Comparison of ENCODE assay signal across 20 cellular contexts in genomic region chr22:48102581-48102980, GRCh38.
DNase-seq lines count a peak whose midpoint lies in the region; ATAC-seq, FAIRE-seq and TF ChIP-seq lines count a peak whose summit lies in the region.
"Had no signal": no experiment of that assay in that cellular context is flagged by ENCODE, and none has a peak within 500 bp of the region (broad histone marks: within the 10 kb centered on the region; RNA-seq: fewer than 3 reads in every experiment).

No MANE protein-coding gene starts in this region.

- intact Hi-C loops in vagina (cut with DNase I), result no loop called here

- H3F3A ChIP-seq in OCI-LY1 (ENCODE audit: insufficient read depth, low read length), result peaks cover 4% of the 10 kb centered on the region; the same call in 1 of the 2 replicates

- H3K9me2 ChIP-seq in OCI-LY1 (ENCODE audit: low read depth, low read length), result no peaks in the 10 kb centered on the region

- DNase-seq in activated effector memory CD4-positive, alpha-beta T cell treated with anti-CD3 and anti-CD28 coated beads, Interleukin-2, amount 50 U/mL, for 16 hours, result peak; percentile 10
- no peak for DNase-seq in activated effector memory CD4-positive, alpha-beta T cell treated with Interleukin-2 at 50 U/mL for 16 hours
- DNase-seq in stimulated activated CD8-positive, alpha-beta memory T cell treated with anti-CD3 and anti-CD28 coated beads, Interleukin-4, amount 100 ng/mL, for 48 hours, result peak; percentile 10
- peak; percentile 49 to 84 for DNase-seq in vagina (ENCODE audit: extremely low spot score in 2 of 2)
- DNase-seq in NCI-H1105 (lab: John Stamatoyannopoulos, UW), result no peak
- no peak for DNase-seq in urothelium cell line (ENCODE audit: low spot score)
- DNase-seq: BE2C; CD4-positive, CD25-positive, alpha-beta regulatory T cell; CD8-positive, alpha-beta memory T cell; COR-L47; DMS 273 treated with DMSO at 0.1 percent for 48 hours; DMS53 had no signal

- no peak for TF ChIP-seq CTCF in OCI-LY1 (IDR thresholded peaks at IDR 0.05; ENCODE audit: low read length)
- no peak for TF ChIP-seq CTCF in vagina (IDR thresholded peaks at IDR 0.05)

- H3K36me3 ChIP-seq in OCI-LY1 (ENCODE audit: insufficient read depth, low read length) (no peaks in the 10 kb centered on the region), vagina (no peaks in the 10 kb centered on the region)
- H3K36me3 ChIP-seq: BE2C, HAP-1 had no signal

- H3K4me2 ChIP-seq in OCI-LY1 (ENCODE audit: low read length), result no peak overlapping the region

- H3K27ac ChIP-seq in OCI-LY1 (ENCODE audit: low read depth, low read length, poor library complexity, severe bottlenecking) (peak overlapping the region; percentile 94), vagina (no peak overlapping the region)

- H3K4me3 ChIP-seq in OCI-LY1 (ENCODE audit: low read depth, low read length, poor library complexity, severe bottlenecking), result no peak overlapping the region
- no peak overlapping the region for H3K4me3 ChIP-seq in vagina
- H3K4me3 ChIP-seq: HAP-1 had no signal

- H3K4me1 ChIP-seq in OCI-LY1 (ENCODE audit: insufficient read depth, low read length, severe bottlenecking), result peaks cover 82% of the 10 kb centered on the region
- H3K4me1 ChIP-seq in vagina, result no peaks in the 10 kb centered on the region
- H3K4me1 ChIP-seq: BE2C, HAP-1 had no signal

- no peak for ATAC-seq in HG03097 (IDR thresholded peaks at IDR 0.05; ENCODE audit: low FRiP score, unreplicated experiment)
- ATAC-seq: HepG2 had no signal

- no peaks in the 10 kb centered on the region for H3K79me2 ChIP-seq in OCI-LY1 (ENCODE audit: insufficient read depth, low read length)

- no peaks in the 10 kb centered on the region for H4K20me1 ChIP-seq in OCI-LY1 (ENCODE audit: insufficient read depth, low read length)

- no peak for TF ChIP-seq POLR2A in vagina (IDR thresholded peaks at IDR 0.05)

- H3K9ac ChIP-seq in OCI-LY1 (ENCODE audit: low read length), result no peak overlapping the region; the same call in 1 of the 2 replicates

- H3K27me3 ChIP-seq in OCI-LY1 (ENCODE audit: insufficient read depth, low read length), result no peaks in the 10 kb centered on the region
- H3K27me3 ChIP-seq in vagina, result no peaks in the 10 kb centered on the region
- H3K27me3 ChIP-seq: BE2C had no signal

- no peak overlapping the region for H2AFZ ChIP-seq in OCI-LY1 (ENCODE audit: low read length)

- 0 out of 2 replicates have a peak, but pooled peaks cover 2% of the 10 kb centered on the region for H3K9me3 ChIP-seq in OCI-LY1 (ENCODE audit: low read length)
- no peaks in the 10 kb centered on the region for H3K9me3 ChIP-seq in vagina
- H3K9me3 ChIP-seq: HAP-1 had no signal

- FAIRE-seq in urothelium cell line (lab: Jason Lieb, UNC), result no peak
- FAIRE-seq: G401.6, GM12891, GM19239, H1, HepG2 had no signal

Comparison
In these comparisons a context has a peak if more than half of its experiments do, and no peak if none do; other contexts are left out.
1. DNase-seq: peak in activated effector memory CD4-positive, alpha-beta T cell treated with anti-CD3 and anti-CD28 coated beads, Interleukin-2, amount 50 U/mL, for 16 hours (single experiment), stimulated activated CD8-positive, alpha-beta memory T cell treated with anti-CD3 and anti-CD28 coated beads, Interleukin-4, amount 100 ng/mL, for 48 hours (single experiment) and vagina (2 of 2); none in activated effector memory CD4-positive, alpha-beta T cell treated with Interleukin-2 at 50 U/mL for 16 hours (single experiment), NCI-H1105 (single experiment) and urothelium cell line (single experiment).